ENCODE assay signal across 16 cellular contexts in genomic region chr17:34382586-34383224, GRCh38. TPM values are rescaled to one million over a fixed set of nuclear protein-coding genes. Genes with fewer than 3 reads are reported as not detected.
DNase-seq lines count a peak whose midpoint lies in the region; ATAC-seq and FAIRE-seq lines count a peak whose summit lies in the region.
"Had no signal": no experiment of that assay in that cellular context is flagged by ENCODE, and none has a peak within 500 bp of the region (broad histone marks: within the 10 kb centered on the region; RNA-seq: fewer than 3 reads in every experiment).

No MANE protein-coding gene starts in this region.

- H3K27me3 ChIP-seq in aorta (ENCODE audit: control insufficient read depth in 1 of 2, insufficient read depth in 2 of 2, low read length in 1 of 2) = peaks cover 0 to 2% of the 10 kb centered on the region in 2 donors

- H3K27ac ChIP-seq in aorta (ENCODE audit: low read depth in 1 of 2, low read length in 2 of 2) = no peak overlapping the region
- H3K27ac ChIP-seq: C4-2B, HL-60 had no signal

- WGBS in aorta, 2 donors = 31 to 33% methylated on average over 7 of the region's 7 CpGs

- CTCF ChIA-PET in activated CD4-positive, alpha-beta memory T cell treated with anti-CD3 and anti-CD28 coated beads for 36 hours (lab: Charles Lee) = interaction anchor here (1.7 to 2.4 kb wide), 3 partner anchors 10 to 181 kb away, joined by 6 to 17 read pairs (median 11); no protein-coding TSS in a partner anchor

- no peaks in the 10 kb centered on the region for H3K36me3 ChIP-seq in aorta (ENCODE audit: control insufficient read depth in 1 of 2, insufficient read depth in 2 of 2, low read length in 1 of 2)

- no peaks in the 10 kb centered on the region for H3K4me1 ChIP-seq in aorta (ENCODE audit: control insufficient read depth in 1 of 2, insufficient read depth in 2 of 2, low read length in 2 of 2)

- no peaks in the 10 kb centered on the region for H3K9me3 Mint-ChIP-seq in activated CD4-positive, alpha-beta memory T cell treated with anti-CD3 and anti-CD28 coated beads for 36 hours
- H3K9me3 Mint-ChIP-seq in stimulated activated naive CD8-positive, alpha-beta T cell treated with anti-CD3 and anti-CD28 coated beads, Interleukin-15, Interleukin-2, amounts not matched to agents 100 ng/mL and 50 ng/mL, for 24 hours = no peaks in the 10 kb centered on the region
- H3K9me3 Mint-ChIP-seq: effector memory CD8-positive, alpha-beta T cell; immature natural killer cell had no signal

- H3K9me3 ChIP-seq in aorta (ENCODE audit: control insufficient read depth, low read length) = no peaks in the 10 kb centered on the region

- POLR2A ChIA-PET in activated CD4-positive, alpha-beta memory T cell treated with anti-CD3 and anti-CD28 coated beads for 36 hours (lab: Charles Lee) = no interaction called here

- FAIRE-seq in frontal cortex (lab: Jason Lieb, UNC) = no peak

- no peak overlapping the region for H3K4me3 ChIP-seq in aorta (ENCODE audit: low read length in 2 of 2)

- H3K4me3 Mint-ChIP-seq in activated CD4-positive, alpha-beta memory T cell treated with anti-CD3 and anti-CD28 coated beads for 36 hours = no peak overlapping the region
- no peak overlapping the region for H3K4me3 Mint-ChIP-seq in stimulated activated naive CD8-positive, alpha-beta T cell treated with anti-CD3 and anti-CD28 coated beads, Interleukin-15, Interleukin-2, amounts not matched to agents 100 ng/mL and 50 ng/mL, for 24 hours
- H3K4me3 Mint-ChIP-seq: effector memory CD8-positive, alpha-beta T cell; immature natural killer cell had no signal

- ATAC-seq in aorta (ENCODE audit: low FRiP score) (no peak), GM21529 (IDR thresholded peaks at IDR 0.05; ENCODE audit: unreplicated experiment) (no peak)
- ATAC-seq: effector memory CD8-positive, alpha-beta T cell had no signal

- H3K4me1 Mint-ChIP-seq in activated CD4-positive, alpha-beta memory T cell treated with anti-CD3 and anti-CD28 coated beads for 36 hours (ENCODE audit: low read depth) = peaks cover 44% of the 10 kb centered on the region
- H3K4me1 Mint-ChIP-seq in stimulated activated naive CD8-positive, alpha-beta T cell treated with anti-CD3 and anti-CD28 coated beads, Interleukin-15, Interleukin-2, amounts not matched to agents 100 ng/mL and 50 ng/mL, for 24 hours (ENCODE audit: low read depth) = peaks cover 83% of the 10 kb centered on the region

- no peak overlapping the region for H3K27ac Mint-ChIP-seq in activated CD4-positive, alpha-beta memory T cell treated with anti-CD3 and anti-CD28 coated beads for 36 hours
- peak overlapping the region; percentile 70 for H3K27ac Mint-ChIP-seq in stimulated activated naive CD8-positive, alpha-beta T cell treated with anti-CD3 and anti-CD28 coated beads, Interleukin-15, Interleukin-2, amounts not matched to agents 100 ng/mL and 50 ng/mL, for 24 hours
- H3K27ac Mint-ChIP-seq: effector memory CD8-positive, alpha-beta T cell; immature natural killer cell had no signal

- H3K27me3 Mint-ChIP-seq in activated CD4-positive, alpha-beta memory T cell treated with anti-CD3 and anti-CD28 coated beads for 36 hours = peaks cover 39% of the 10 kb centered on the region
- H3K27me3 Mint-ChIP-seq in stimulated activated naive CD8-positive, alpha-beta T cell treated with anti-CD3 and anti-CD28 coated beads, Interleukin-15, Interleukin-2, amounts not matched to agents 100 ng/mL and 50 ng/mL, for 24 hours = peaks cover 21% of the 10 kb centered on the region

- intact Hi-C loops in activated CD4-positive, alpha-beta memory T cell treated with anti-CD3 and anti-CD28 coated beads for 36 hours (cut with micrococcal nuclease) = loop anchor here (1.0 kb wide), 1 partner anchor 181 kb away; no protein-coding TSS in a partner anchor
- intact Hi-C loops in aorta (cut with DNase I) = no loop called here

- H3K36me3 Mint-ChIP-seq in activated CD4-positive, alpha-beta memory T cell treated with anti-CD3 and anti-CD28 coated beads for 36 hours = no peaks in the 10 kb centered on the region
- no peaks in the 10 kb centered on the region for H3K36me3 Mint-ChIP-seq in stimulated activated naive CD8-positive, alpha-beta T cell treated with anti-CD3 and anti-CD28 coated beads, Interleukin-15, Interleukin-2, amounts not matched to agents 100 ng/mL and 50 ng/mL, for 24 hours (ENCODE audit: low read depth)
- H3K36me3 Mint-ChIP-seq: immature natural killer cell had no signal

- DNase-seq in activated effector memory CD4-positive, alpha-beta T cell treated with anti-CD3 and anti-CD28 coated beads, Interleukin-2, amount 50 U/mL, for 16 hours = peak; percentile 67
- DNase-seq in activated effector memory CD4-positive, alpha-beta T cell treated with Interleukin-2 at 50 U/mL for 16 hours = no peak
- DNase-seq in activated CD4-positive, alpha-beta memory T cell treated with anti-CD3 and anti-CD28 coated beads for 36 hours = peak; percentile 77
- DNase-seq in kidney tubule cell (ENCODE audit: low spot score) (peak; percentile 20), aorta (no peak), frontal cortex (ENCODE audit: low spot score in 2 of 2) (no peak)
- DNase-seq: effector memory CD8-positive, alpha-beta T cell; immature natural killer cell; NCI-H774; posterior cingulate gyrus had no signal

RNA-seq across cellular contexts. Expression of gene CCL1, which starts 19.7 kb away (rescaled TPM):
- total RNA-seq in activated CD4-positive, alpha-beta memory T cell treated with anti-CD3 and anti-CD28 coated beads for 36 hours = under 1 TPM; 0.44 to 0.67 TPM
- total RNA-seq in aorta = not detected
- polyA plus RNA-seq in aorta = not detected
- not detected for total RNA-seq in frontal cortex
- total RNA-seq: subcutaneous adipose tissue had no signal
- polyA plus RNA-seq: immature natural killer cell had no signal

RNA-seq across cellular contexts. Expression of gene CCL13, which starts 26.4 kb away (rescaled TPM):
- total RNA-seq in activated CD4-positive, alpha-beta memory T cell treated with anti-CD3 and anti-CD28 coated beads for 36 hours = not detected
- total RNA-seq in aorta = 10 to 100 TPM in 1 of 2 donors, 1 to 10 TPM in 1; 5.4 to 10.4 TPM
- polyA plus RNA-seq in aorta = 1 to 10 TPM in 1 of 2 donors, not detected in 1; 1.1 TPM
- 1.2 TPM for total RNA-seq in frontal cortex
- total RNA-seq: activated CD8-positive, alpha-beta memory T cell treated with anti-CD3 and anti-CD28 coated beads for 36 hours had no signal
- polyA plus RNA-seq: immature natural killer cell had no signal

Comparison
In these comparisons a context has a peak if more than half of its experiments do, and no peak if none do; other contexts are left out.
1. DNase-seq: peak in activated effector memory CD4-positive, alpha-beta T cell treated with anti-CD3 and anti-CD28 coated beads, Interleukin-2, amount 50 U/mL, for 16 hours (single experiment), activated CD4-positive, alpha-beta memory T cell treated with anti-CD3 and anti-CD28 coated beads for 36 hours (single experiment) and kidney tubule cell (single experiment); none in activated effector memory CD4-positive, alpha-beta T cell treated with Interleukin-2 at 50 U/mL for 16 hours (single experiment), aorta (0 of 2) and frontal cortex (0 of 2).